Comparison of ENCODE assay signal across 8 cellular contexts in the genomic region with DNA sequence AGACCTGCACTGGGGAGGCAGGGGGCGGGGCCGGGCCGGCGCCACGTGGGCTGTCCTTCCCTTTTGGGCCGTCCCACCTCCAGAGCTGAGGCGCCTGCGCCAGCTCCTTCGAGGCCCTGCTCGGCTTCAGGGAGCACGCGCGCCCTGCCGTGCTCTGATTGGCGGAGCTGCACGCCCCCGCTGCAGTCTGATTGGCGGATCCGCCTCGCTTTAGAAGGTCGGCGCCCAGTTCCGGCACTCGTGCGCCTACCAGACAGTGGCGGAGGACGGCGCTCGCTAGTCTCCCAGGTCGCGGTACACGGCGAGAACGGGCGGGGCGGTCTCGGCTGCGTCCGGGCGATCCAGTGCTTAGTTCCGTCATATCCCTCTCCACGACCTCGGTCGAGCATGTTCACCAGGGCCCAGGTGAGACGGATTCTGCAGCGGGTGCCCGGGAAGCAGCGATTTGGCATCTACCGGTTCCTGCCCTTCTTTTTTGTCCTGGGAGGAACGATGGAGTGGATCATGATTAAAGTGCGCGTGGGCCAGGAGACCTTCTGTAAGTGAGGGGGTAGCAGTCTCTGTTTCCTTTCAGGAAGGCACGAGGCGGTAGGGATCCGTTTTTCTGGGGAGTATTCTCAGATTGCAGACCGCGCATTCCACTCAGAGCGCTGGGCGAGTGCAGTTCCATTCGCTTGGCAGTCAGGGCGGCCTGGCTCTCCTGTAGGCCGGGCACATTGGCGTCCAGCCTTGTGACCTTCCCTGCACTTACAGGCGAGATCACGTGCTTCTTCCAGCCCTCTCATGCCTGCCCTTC.
DNase-seq lines count a peak whose midpoint lies in the region; ATAC-seq lines count a peak whose summit lies in the region.

A gene with protein sequence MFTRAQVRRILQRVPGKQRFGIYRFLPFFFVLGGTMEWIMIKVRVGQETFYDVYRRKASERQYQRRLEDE (plus strand): TSS at position 237 of the 796 bp plus-strand sequence. CDS start 151 bp downstream, at position 388.

- H3K9me3 Mint-ChIP-seq in central memory CD8-positive, alpha-beta T cell, result no peaks in the 10 kb centered on the region

- ATAC-seq in GM19043 (IDR thresholded peaks at IDR 0.05; ENCODE audit: low read depth, unreplicated experiment), result peak; percentile 92
- peak; percentile 84 for ATAC-seq in HG03354 (IDR thresholded peaks at IDR 0.05; ENCODE audit: poor library complexity, severe bottlenecking, unreplicated experiment)
- ATAC-seq in activated CD4-positive, CD25-positive, alpha-beta regulatory T cell treated with anti-CD3 and anti-CD28 coated beads, Interleukin-2, amount 50 U/mL, for 24 hours, result peak; percentile 93
- ATAC-seq in central memory CD8-positive, alpha-beta T cell (replicated peaks; ENCODE audit: extremely low read depth, poor library complexity, severe bottlenecking), result peak; percentile 96

- H3K4me1 Mint-ChIP-seq in central memory CD8-positive, alpha-beta T cell, result peaks cover 49% of the 10 kb centered on the region

- H3K27me3 Mint-ChIP-seq in central memory CD8-positive, alpha-beta T cell, result no peaks in the 10 kb centered on the region

- H3K36me3 Mint-ChIP-seq in central memory CD8-positive, alpha-beta T cell (ENCODE audit: insufficient read depth), result peaks cover 22% of the 10 kb centered on the region

- DNase-seq in AML-193 (lab: John Stamatoyannopoulos, UW) (peak; percentile 99), NCI-H446 (lab: John Stamatoyannopoulos, UW) (peak; percentile 85 to 96), iris pigment epithelial cell (ENCODE audit: low read depth) (peak; percentile 99)
- DNase-seq in central memory CD8-positive, alpha-beta T cell (ENCODE audit: low spot score in 2 of 2), result peak; percentile 92 to 96
- DNase-seq in stimulated activated CD4-positive, alpha-beta T cell treated with anti-CD3 and anti-CD28 coated beads, Interleukin-12 subunit alpha, Interleukin-12 subunit beta, amount 100 ng/mL, for 24 hours (ENCODE audit: low read depth in 2 of 2), result peak; percentile 96

- H3K27ac Mint-ChIP-seq in central memory CD8-positive, alpha-beta T cell (ENCODE audit: low read depth), result peak within 1 kb of the TSS; percentile 98

- H3K4me3 Mint-ChIP-seq in central memory CD8-positive, alpha-beta T cell, result peak within 1 kb of the TSS; percentile 98

Comparison
In these comparisons a context has a peak if more than half of its experiments do, and no peak if none do; other contexts are left out.
1. Peak in every context shown above with its lines: DNase-seq and ATAC-seq.